Comparison of ENCODE assay signal across 14 cellular contexts in genomic region chr7:16785316-16785715, GRCh38. TPM values are rescaled to one million over a fixed set of nuclear protein-coding genes. Genes with fewer than 3 reads are reported as not detected.
"Had no signal": no experiment of that assay in that cellular context is flagged by ENCODE, and none has a peak within 500 bp of the region (broad histone marks: within the 10 kb centered on the region; RNA-seq: fewer than 3 reads in every experiment).

No MANE protein-coding gene starts in this region.

- ATAC-seq: esophagus mucosa, upper lobe of right lung had no signal

- DNase-seq: activated CD4-positive, alpha-beta T cell treated with anti-CD3 and anti-CD28 coated beads, Interleukin-2, amount 50 U/mL, for 1 hour; activated naive CD4-positive, alpha-beta T cell; activated naive CD8-positive, alpha-beta T cell treated with anti-CD3 and anti-CD28 coated beads, Interleukin-2, amount 10 ng/mL, durations not matched to agents 7 days and 5 days; central memory CD4-positive, alpha-beta T cell; islet precursor cell; naive B cell; ovary; stimulated activated CD4-positive, alpha-beta T cell treated with anti-CD3 and anti-CD28 coated beads, Interleukin-12 subunit alpha, Interleukin-12 subunit beta, amount 100 ng/mL, for 4 hours; stimulated activated CD4-positive, alpha-beta T cell treated with anti-CD3 and anti-CD28 coated beads, Interleukin-2, amount 100 ng/mL, for 24 hours; stomach; testis; upper lobe of right lung had no signal

RNA-seq across cellular contexts. Expression of gene AGR2, which starts 19.5 kb away (rescaled TPM):
- total RNA-seq: activated CD8-positive, alpha-beta memory T cell treated with anti-CD3 and anti-CD28 coated beads for 36 hours; activated naive CD8-positive, alpha-beta T cell treated with anti-CD3 and anti-CD28 coated beads, Interleukin-2, amount 10 ng/mL, durations not matched to agents 7 days and 5 days had no signal
